Comparison of ENCODE assay signal across 2 cellular contexts in genomic region chr5:74061292-74061691, GRCh38.
TF ChIP-seq lines count a peak whose summit lies in the region.

No MANE protein-coding gene starts in this region.

TF ChIP-seq in HepG2, 621 proteins besides CTCF, POLR2A, EP300 and RAD21:
- no peak for TF ChIP-seq KLF6 (CRISPR knock-in tag; IDR thresholded peaks at IDR 0.05)
- TF ChIP-seq ZNF282 (IDR thresholded peaks at IDR 0.05; ENCODE audit: partially characterized antibody): peak; percentile 42
- no peak for TF ChIP-seq ZNF441 (CRISPR knock-in tag; IDR thresholded peaks at IDR 0.05; ENCODE audit: borderline replicate concordance)
TF ChIP-seq in HepG2: peak in this region for 1.

TF ChIP-seq in K562, 482 proteins besides CTCF, POLR2A, EP300 and RAD21:
- no peak for TF ChIP-seq GABPB1 (CRISPR knock-in tag; IDR thresholded peaks at IDR 0.05)
